In the genomic region with DNA sequence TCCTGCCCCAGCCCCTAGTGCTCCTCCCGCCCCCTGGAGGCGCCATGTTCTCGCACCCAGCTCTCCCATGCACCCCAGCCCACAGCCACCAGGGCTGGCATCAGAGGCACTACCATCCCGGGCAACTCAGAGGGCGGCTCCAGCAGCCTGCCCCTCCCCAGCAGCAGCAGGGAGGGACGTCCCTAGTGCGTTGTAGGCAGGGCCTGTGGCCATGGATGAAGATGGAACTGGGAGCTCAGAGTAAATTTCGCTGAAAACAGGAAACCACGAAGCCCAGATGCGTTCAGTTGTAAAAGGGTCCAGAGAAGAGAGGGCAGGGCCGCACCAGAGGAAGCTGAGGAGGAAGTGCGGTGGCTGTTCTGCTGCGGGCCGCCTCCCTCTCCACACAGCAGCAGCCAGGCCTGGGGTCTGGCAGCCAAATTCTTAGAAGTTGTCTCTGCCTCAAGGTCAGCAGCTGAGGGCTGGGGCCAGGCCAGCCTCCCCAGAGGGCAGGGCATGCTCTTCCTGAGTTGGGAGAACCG, we compare ENCODE assay signal across 9 cellular contexts. TPM values are rescaled to one million over a fixed set of nuclear protein-coding genes. Genes with fewer than 3 reads are reported as not detected.
DNase-seq lines count a peak whose midpoint lies in the region; ATAC-seq and TF ChIP-seq lines count a peak whose summit lies in the region.
"Had no signal": no experiment of that assay in that cellular context is flagged by ENCODE, and none has a peak within 500 bp of the region (broad histone marks: within the 10 kb centered on the region; RNA-seq: fewer than 3 reads in every experiment).

No MANE protein-coding gene starts in this region.

- H2AFZ ChIP-seq in mammary epithelial cell (ENCODE audit: low read depth, low read length): no peak overlapping the region

- H3K9me3 ChIP-seq in CD8-positive, alpha-beta T cell (ENCODE audit: low read length): no peaks in the 10 kb centered on the region
- H3K9me3 ChIP-seq in transverse colon: no peaks in the 10 kb centered on the region
- no peaks in the 10 kb centered on the region for H3K9me3 ChIP-seq in mammary epithelial cell (replicated peaks; ENCODE audit: insufficient read depth, low read length)

- peak overlapping the region; percentile 93 for H3K27ac Mint-ChIP-seq in CD8-positive, alpha-beta T cell
- H3K27ac Mint-ChIP-seq in natural killer cell treated with Interleukin-12 subunit alpha and Interleukin-12 subunit beta and Interleukin-15 and Interleukin-18, amount 100 ng/mL, for 72 hours: peak overlapping the region; percentile 97 to 99

- no peaks in the 10 kb centered on the region for H3K9me3 Mint-ChIP-seq in CD8-positive, alpha-beta T cell
- H3K9me3 Mint-ChIP-seq in natural killer cell treated with Interleukin-12 subunit alpha and Interleukin-12 subunit beta and Interleukin-15 and Interleukin-18, amount 100 ng/mL, for 72 hours: no peaks in the 10 kb centered on the region

- H3K27ac ChIP-seq in CD8-positive, alpha-beta T cell (ENCODE audit: low read depth, low read length): peak overlapping the region; percentile 57
- H3K27ac ChIP-seq in caudate nucleus (ENCODE audit: low read depth, low read length) (peak overlapping the region; percentile 74), transverse colon (peak overlapping the region; percentile 83 to 91 (median 84)), mammary epithelial cell (ENCODE audit: insufficient read depth, low read depth, low read length) (no peak overlapping the region)

- peak overlapping the region; percentile 74 for H3K4me3 Mint-ChIP-seq in CD8-positive, alpha-beta T cell
- H3K4me3 Mint-ChIP-seq in natural killer cell treated with Interleukin-12 subunit alpha and Interleukin-12 subunit beta and Interleukin-15 and Interleukin-18, amount 100 ng/mL, for 72 hours: peak overlapping the region; percentile 89

- H3K9ac ChIP-seq in mammary epithelial cell (ENCODE audit: insufficient read depth, low read length): no peak overlapping the region

- no TSS peak for BruUV-seq in mammary epithelial cell (replicated peaks; lab: Mats Ljungman, UMichigan)

- DNase-seq in CD8-positive, alpha-beta T cell: peak; percentile 57 to 87 (median 74)
- DNase-seq in T-helper 9 cell: peak; percentile 57
- peak in 18 of 61 donors; percentile 22 to 58 (median 32) for DNase-seq in caudate nucleus (lab: John Stamatoyannopoulos, UW)
- peak; percentile 81 for DNase-seq in natural killer cell treated with Interleukin-12 subunit alpha and Interleukin-12 subunit beta and Interleukin-15 and Interleukin-18, amount 100 ng/mL, for 72 hours (ENCODE audit: low spot score)
- peak; percentile 80 for DNase-seq in transverse colon
- no peak for DNase-seq in NCI-H524 (lab: John Stamatoyannopoulos, UW)
- no peak for DNase-seq in mammary epithelial cell

- TF ChIP-seq CTCF in CD8-positive, alpha-beta T cell (IDR thresholded peaks at IDR 0.05): no peak
- TF ChIP-seq CTCF in transverse colon (IDR thresholded peaks at IDR 0.05): peak in 2 of 5 experiments; percentile 38 to 45
- no peak for TF ChIP-seq CTCF in mammary epithelial cell (conservative IDR thresholded peaks at IDR 0.05 in 1 of 2, IDR thresholded peaks at IDR 0.05 in 1 of 2; ENCODE audit: extremely low read depth in 1 of 2, insufficient read depth in 1 of 2, low read depth in 1 of 2, low read length in 2 of 2)

- peak; percentile 88 for ATAC-seq in CD8-positive, alpha-beta T cell
- peak; percentile 58 for ATAC-seq in HG02642 (IDR thresholded peaks at IDR 0.05; ENCODE audit: poor library complexity, unreplicated experiment)
- ATAC-seq in natural killer cell treated with Interleukin-12 subunit alpha and Interleukin-12 subunit beta and Interleukin-15 and Interleukin-18, amount 100 ng/mL, for 72 hours: peak; percentile 90 to 92

- H3K4me3 ChIP-seq in CD8-positive, alpha-beta T cell (ENCODE audit: low read depth, low read length): peak overlapping the region; percentile 27
- no peak overlapping the region for H3K4me3 ChIP-seq in transverse colon
- no peak overlapping the region for H3K4me3 ChIP-seq in mammary epithelial cell (replicated peaks in 1 of 3; ENCODE audit: insufficient read depth in 1 of 3, low read depth in 2 of 3, low read length in 3 of 3)

- H3K4me1 ChIP-seq in CD8-positive, alpha-beta T cell (ENCODE audit: insufficient read depth, low read length): peaks cover 100% of the 10 kb centered on the region
- H3K4me1 ChIP-seq in transverse colon (peaks cover 48 to 66% (median 58%) of the 10 kb centered on the region in 4 donors), mammary epithelial cell (ENCODE audit: insufficient read depth, low read length) (peaks cover 13% of the 10 kb centered on the region)

- in situ Hi-C loops in transverse colon (cut with MboI; ENCODE audit: low pct_ligation_motif_present in 1 of 4, low pct_unique_long_range_greater_than_20kb in 1 of 4, low sequenced_read_pairs in 3 of 4) (no loop called here), mammary epithelial cell (cut with MboI; ENCODE audit: low sequenced_read_pairs in 2 of 2) (no loop called here)

- no peak overlapping the region for H3K4me2 ChIP-seq in mammary epithelial cell (ENCODE audit: insufficient read depth, low read depth, low read length)

- dilution Hi-C loops in mammary epithelial cell (cut with HindIII; ENCODE audit: low sequenced_read_pairs): no loop called here

- WGBS in transverse colon (ENCODE audit: low coverage in 1 of 2), 2 donors: 26% methylated on average over 15 of the region's 15 CpGs; no CpG with 5 or more reads in 1 of the 2 donors
- 85% methylated on average over 11 of the region's 15 CpGs for WGBS in mammary epithelial cell (ENCODE audit: low coverage, missing lambda C conversion rate)

- peak; percentile 37 for TF ChIP-seq POLR2A in transverse colon (IDR thresholded peaks at IDR 0.05)

- no peaks in the 10 kb centered on the region for H4K20me1 ChIP-seq in mammary epithelial cell (ENCODE audit: insufficient read depth, low read length)

- intact Hi-C loops in CD8-positive, alpha-beta T cell (cut with DNase I, micrococcal nuclease): loop anchor here (1.0 to 5.0 kb wide), 9 partner anchors 9 to 51 kb away; partner anchors contain the start of gene VSIR (in 2 of the 2)
- intact Hi-C loops in transverse colon (cut with DNase I; ENCODE audit: low total_unique reads): no loop called here
- intact Hi-C loops in mammary epithelial cell (cut with micrococcal nuclease): no loop called here

- peaks cover 96% of the 10 kb centered on the region for H3K4me1 Mint-ChIP-seq in CD8-positive, alpha-beta T cell (ENCODE audit: low read depth)
- peaks cover 77 to 82% of the 10 kb centered on the region in 2 donors for H3K4me1 Mint-ChIP-seq in natural killer cell treated with Interleukin-12 subunit alpha and Interleukin-12 subunit beta and Interleukin-15 and Interleukin-18, amount 100 ng/mL, for 72 hours (ENCODE audit: low read depth in 2 of 2)

- H3K27me3 ChIP-seq in CD8-positive, alpha-beta T cell (ENCODE audit: insufficient read depth, low read length): no peaks in the 10 kb centered on the region
- no peaks in the 10 kb centered on the region for H3K27me3 ChIP-seq in transverse colon
- no peaks in the 10 kb centered on the region for H3K27me3 ChIP-seq in mammary epithelial cell (ENCODE audit: insufficient read depth, low read length)

- peaks cover 45% of the 10 kb centered on the region for H3K36me3 Mint-ChIP-seq in CD8-positive, alpha-beta T cell
- H3K36me3 Mint-ChIP-seq in natural killer cell treated with Interleukin-12 subunit alpha and Interleukin-12 subunit beta and Interleukin-15 and Interleukin-18, amount 100 ng/mL, for 72 hours: no peaks in the 10 kb centered on the region

- no peaks in the 10 kb centered on the region for H3K27me3 Mint-ChIP-seq in CD8-positive, alpha-beta T cell (ENCODE audit: low read depth)
- no peaks in the 10 kb centered on the region for H3K27me3 Mint-ChIP-seq in natural killer cell treated with Interleukin-12 subunit alpha and Interleukin-12 subunit beta and Interleukin-15 and Interleukin-18, amount 100 ng/mL, for 72 hours

- POLR2A ChIA-PET in CD8-positive, alpha-beta T cell (lab: Charles Lee): interaction anchor here (0.7 to 12.4 kb wide), 14 partner anchors 8 to 102 kb away, joined by 3 to 300 read pairs (median 5); partner anchors contain the start of genes C10orf105, PSAP and VSIR

- CTCF ChIA-PET in CD8-positive, alpha-beta T cell (lab: Charles Lee): interaction anchor here (1.1 to 7.3 kb wide), 9 partner anchors 9 to 433 kb away, joined by 3 to 84 read pairs (median 14); partner anchors contain the start of gene VSIR
- CTCF ChIA-PET in mammary epithelial cell (lab: Charles Lee; ENCODE audit: low non-redundant PET): no interaction called here

- H3K79me2 ChIP-seq in mammary epithelial cell (ENCODE audit: insufficient read depth, low read length): no peaks in the 10 kb centered on the region

- H3K36me3 ChIP-seq in CD8-positive, alpha-beta T cell (ENCODE audit: insufficient read depth, low read length): peaks cover 37% of the 10 kb centered on the region
- H3K36me3 ChIP-seq in transverse colon: no peaks in the 10 kb centered on the region
- no peaks in the 10 kb centered on the region for H3K36me3 ChIP-seq in mammary epithelial cell (ENCODE audit: insufficient read depth, low read length)

- TF ChIP-seq EP300 in transverse colon (IDR thresholded peaks at IDR 0.05; ENCODE audit: low read depth): no peak

RNA-seq across cellular contexts. Expression of gene VSIR, which starts 24.6 kb away (rescaled TPM):
- total RNA-seq in CD8-positive, alpha-beta T cell: 10 to 100 TPM; 57.3 to 61.7 TPM
- 10 to 100 TPM; 18.8 to 19.7 TPM for total RNA-seq in natural killer cell treated with Interleukin-12 subunit alpha and Interleukin-12 subunit beta and Interleukin-15 and Interleukin-18, amount 100 ng/mL, for 72 hours
- 10 to 100 TPM; 54.3 to 77.0 (median 61.6) TPM for total RNA-seq in transverse colon
- total RNA-seq in mammary epithelial cell: 10 to 100 TPM; 39.9 to 77.8 TPM
- 26.5 TPM for polyA plus RNA-seq in mammary epithelial cell
- 31.0 TPM for polyA minus RNA-seq in mammary epithelial cell

RNA-seq across cellular contexts. Expression of gene C10orf105, which starts 29.2 kb away (rescaled TPM):
- total RNA-seq in CD8-positive, alpha-beta T cell: under 1 TPM; 0.14 to 0.33 TPM
- not detected for total RNA-seq in natural killer cell treated with Interleukin-12 subunit alpha and Interleukin-12 subunit beta and Interleukin-15 and Interleukin-18, amount 100 ng/mL, for 72 hours
- under 1 TPM in 1 of 4 donors, not detected in 3; 0.16 TPM for total RNA-seq in transverse colon
- under 1 TPM in 1 of 2 donors, not detected in 1; under 0.01 TPM for total RNA-seq in mammary epithelial cell
- not detected for polyA plus RNA-seq in mammary epithelial cell
- polyA minus RNA-seq in mammary epithelial cell: not detected
- total RNA-seq: bronchial epithelial cell had no signal

Comparison
In these comparisons a context has a peak if more than half of its experiments do, and no peak if none do; other contexts are left out.
1. DNase-seq: peak in CD8-positive, alpha-beta T cell (7 of 7), T-helper 9 cell (single experiment), natural killer cell treated with Interleukin-12 subunit alpha and Interleukin-12 subunit beta and Interleukin-15 and Interleukin-18, amount 100 ng/mL, for 72 hours (single experiment) and transverse colon (single experiment); none in NCI-H524 (0 of 2) and mammary epithelial cell (single experiment).
2. intact Hi-C loops: an anchor here in CD8-positive, alpha-beta T cell (1.0 to 5.0 kb wide); none called in transverse colon and mammary epithelial cell.
3. Peak in every context shown above with its lines, with median percentiles within 50 percentile points of each other: ATAC-seq.